12 cellular contexts compared by ENCODE assay signal in the genomic region with DNA sequence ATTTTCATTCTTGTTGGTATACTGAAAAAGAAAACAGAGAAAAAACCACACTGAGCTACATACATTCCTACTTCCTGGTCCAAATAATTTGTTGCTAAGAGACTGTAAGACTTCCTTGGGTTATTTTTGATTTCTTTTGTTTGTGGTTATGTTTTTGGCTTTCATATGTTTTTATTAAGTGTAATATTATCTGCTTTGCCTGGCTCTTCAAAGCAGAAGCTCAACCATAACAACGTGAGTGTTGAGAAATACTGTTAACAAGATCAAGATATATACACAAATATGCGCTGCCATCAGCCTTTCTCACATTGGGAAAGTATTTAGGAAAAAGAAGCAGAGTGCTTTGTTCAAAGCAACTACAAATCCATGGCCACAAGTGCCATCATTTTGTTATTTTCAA.
A peak's percentile ranks its signal among the peaks of the same experiment; 100 is the strongest.
DNase-seq lines count a peak whose midpoint lies in the region; ATAC-seq and TF ChIP-seq lines count a peak whose summit lies in the region.
"Had no signal": no experiment of that assay in that cellular context is flagged by ENCODE, and none has a peak within 500 bp of the region (broad histone marks: within the 10 kb centered on the region; RNA-seq: fewer than 3 reads in every experiment).

No MANE protein-coding gene starts in this region.

- H3K4me3 ChIP-seq in skeletal muscle cell (ENCODE audit: low read depth, low read length) (no peak overlapping the region), prostate gland (no peak overlapping the region)
- H3K4me3 ChIP-seq: lower lobe of right lung had no signal

- no peak for TF ChIP-seq CTCF in chondrocyte (IDR thresholded peaks at IDR 0.05)
- TF ChIP-seq CTCF in prostate gland (IDR thresholded peaks at IDR 0.05), result no peak

- no peaks in the 10 kb centered on the region for H3K36me3 ChIP-seq in prostate gland
- H3K36me3 ChIP-seq: lower lobe of right lung had no signal

- no peaks in the 10 kb centered on the region for H3K27me3 ChIP-seq in prostate gland (replicated peaks; ENCODE audit: insufficient read depth)

- H3K27ac Mint-ChIP-seq in activated CD8-positive, alpha-beta memory T cell treated with anti-CD3 and anti-CD28 coated beads, Interleukin-2, amount 10 ng/mL, durations not matched to agents 7 days and 5 days, result peak overlapping the region; percentile 75
- peak overlapping the region; percentile 74 for H3K27ac Mint-ChIP-seq in chondrocyte (ENCODE audit: unreplicated experiment)

- H3K4me3 Mint-ChIP-seq in activated CD8-positive, alpha-beta memory T cell treated with anti-CD3 and anti-CD28 coated beads, Interleukin-2, amount 10 ng/mL, durations not matched to agents 7 days and 5 days, result peak overlapping the region; percentile 23
- no peak overlapping the region for H3K4me3 Mint-ChIP-seq in chondrocyte (ENCODE audit: unreplicated experiment)

- H3K36me3 Mint-ChIP-seq in activated CD8-positive, alpha-beta memory T cell treated with anti-CD3 and anti-CD28 coated beads, Interleukin-2, amount 10 ng/mL, durations not matched to agents 7 days and 5 days, result peaks cover 27% of the 10 kb centered on the region
- no peaks in the 10 kb centered on the region for H3K36me3 Mint-ChIP-seq in chondrocyte (ENCODE audit: low read depth)

- intact Hi-C loops in prostate gland (cut with DNase I), result no loop called here

- no peak overlapping the region for H3K27ac ChIP-seq in prostate gland
- H3K27ac ChIP-seq: lower lobe of right lung had no signal

- 33% methylated on average over 2 of the region's 2 CpGs for WGBS in prostate gland

- no peaks in the 10 kb centered on the region for H3K4me1 ChIP-seq in prostate gland (replicated peaks)
- H3K4me1 ChIP-seq: lower lobe of right lung had no signal

- no peak for DNase-seq in activated CD8-positive, alpha-beta memory T cell treated with anti-CD3 and anti-CD28 coated beads, Interleukin-2, amount 10 ng/mL, durations not matched to agents 7 days and 5 days
- DNase-seq in activated CD8-positive, alpha-beta memory T cell treated with anti-CD3 and anti-CD28 coated beads, Interleukin-2, amount 50 U/mL, for 48 hours, result no peak
- peak; percentile 79 for DNase-seq in LHCN-M2 (ENCODE audit: low read depth)
- no peak for DNase-seq in chondrocyte (ENCODE audit: low spot score)
- peak; percentile 29 for DNase-seq in skeletal muscle cell (ENCODE audit: low read depth)
- DNase-seq in prostate gland (ENCODE audit: low spot score), result no peak
- no peak for DNase-seq in NOMO-1 treated with dmso at 0.1 percent for 144 hours (lab: John Stamatoyannopoulos, UW; ENCODE audit: unreplicated experiment)
- DNase-seq: GDM1; lower lobe of right lung; NCI-H1694; stimulated activated CD4-positive, alpha-beta T cell treated with anti-CD3 and anti-CD28 coated beads, Interleukin-4, amount 100 ng/mL, for 24 hours had no signal

- no peak for ATAC-seq in activated CD8-positive, alpha-beta memory T cell treated with anti-CD3 and anti-CD28 coated beads, Interleukin-2, amount 10 ng/mL, durations not matched to agents 7 days and 5 days
- ATAC-seq in GM18873 (IDR thresholded peaks at IDR 0.05; ENCODE audit: low FRiP score, unreplicated experiment), result no peak

- no peaks in the 10 kb centered on the region for H3K27me3 Mint-ChIP-seq in activated CD8-positive, alpha-beta memory T cell treated with anti-CD3 and anti-CD28 coated beads, Interleukin-2, amount 10 ng/mL, durations not matched to agents 7 days and 5 days
- no peaks in the 10 kb centered on the region for H3K27me3 Mint-ChIP-seq in chondrocyte (ENCODE audit: low read depth)

- H3K4me1 Mint-ChIP-seq in activated CD8-positive, alpha-beta memory T cell treated with anti-CD3 and anti-CD28 coated beads, Interleukin-2, amount 10 ng/mL, durations not matched to agents 7 days and 5 days, result peaks cover 49% of the 10 kb centered on the region
- H3K4me1 Mint-ChIP-seq in chondrocyte (ENCODE audit: low read depth), result peaks cover 47% of the 10 kb centered on the region

- H3K9me3 ChIP-seq in prostate gland, result no peaks in the 10 kb centered on the region
- H3K9me3 ChIP-seq: lower lobe of right lung had no signal

- CTCF ChIA-PET in activated CD8-positive, alpha-beta memory T cell treated with anti-CD3 and anti-CD28 coated beads, Interleukin-2, amount 10 ng/mL, durations not matched to agents 7 days and 5 days (lab: Charles Lee), result interaction anchor here (0.6 to 1.8 kb wide), 3 partner anchors 9 to 443 kb away, joined by 3 read pairs; no protein-coding TSS in a partner anchor

- no peak for TF ChIP-seq POLR2A in prostate gland (IDR thresholded peaks at IDR 0.05)

- H3K9me3 Mint-ChIP-seq in activated CD8-positive, alpha-beta memory T cell treated with anti-CD3 and anti-CD28 coated beads, Interleukin-2, amount 10 ng/mL, durations not matched to agents 7 days and 5 days (ENCODE audit: low read depth), result peaks cover 3% of the 10 kb centered on the region
- H3K9me3 Mint-ChIP-seq in chondrocyte (ENCODE audit: low read depth), result peaks cover 7% of the 10 kb centered on the region

Comparison
In these comparisons a context has a peak if more than half of its experiments do, and no peak if none do; other contexts are left out.
1. DNase-seq: peak in LHCN-M2 (single experiment) and skeletal muscle cell (single experiment); none in activated CD8-positive, alpha-beta memory T cell treated with anti-CD3 and anti-CD28 coated beads, Interleukin-2, amount 10 ng/mL, durations not matched to agents 7 days and 5 days (single experiment), activated CD8-positive, alpha-beta memory T cell treated with anti-CD3 and anti-CD28 coated beads, Interleukin-2, amount 50 U/mL, for 48 hours (single experiment), chondrocyte (single experiment), prostate gland (single experiment) and NOMO-1 treated with dmso at 0.1 percent for 144 hours (single experiment).